ENCODE assay signal across 8 cellular contexts in genomic region chr7:604884-605531, GRCh38.
A peak's percentile ranks its signal among the peaks of the same experiment; 100 is the strongest.
DNase-seq lines count a peak whose midpoint lies in the region; ATAC-seq and TF ChIP-seq lines count a peak whose summit lies in the region.

No MANE protein-coding gene starts in this region.

- H3K9ac ChIP-seq in IMR-90 (ENCODE audit: low read depth, low read length), result no peak overlapping the region

- H2BK20ac ChIP-seq in IMR-90 (ENCODE audit: low read depth, low read length), result no peak overlapping the region

- H3K27ac Mint-ChIP-seq in activated naive CD4-positive, alpha-beta T cell treated with anti-CD3 and anti-CD28 coated beads, Interleukin-2, amount 10 ng/mL, durations not matched to agents 7 days and 5 days, result peak overlapping the region; percentile 99
- H3K27ac Mint-ChIP-seq in progenitor cell of endocrine pancreas, result no peak overlapping the region
- no peak overlapping the region for H3K27ac Mint-ChIP-seq in Calu3 (ENCODE audit: unreplicated experiment)

- no peak overlapping the region for H3K27ac ChIP-seq in IMR-90 (ENCODE audit: insufficient read depth, low read length)

- intact Hi-C loops in IMR-90 (cut with micrococcal nuclease) (no loop called here), Calu3 (cut with micrococcal nuclease; ENCODE audit: unreplicated experiment) (no loop called here)

- no peak overlapping the region for H2BK120ac ChIP-seq in IMR-90 (ENCODE audit: low read depth, low read length)

- H2AFZ ChIP-seq in IMR-90 (replicated peaks; ENCODE audit: low read length, poor library complexity), result peak overlapping the region; percentile 14

- 88% methylated on average over 14 of the region's 28 CpGs; no CpG with 5 or more reads in 1 of the 2 experiments for WGBS in IMR-90 (ENCODE audit: extremely low coverage in 2 of 2, insufficient read length in 1 of 2), 2 experiments

- H3K18ac ChIP-seq in IMR-90 (ENCODE audit: low read depth, low read length), result no peak overlapping the region

- no peak for TF ChIP-seq RAD21 in IMR-90 (IDR thresholded peaks at IDR 0.05; ENCODE audit: low read length)

- no peaks in the 10 kb centered on the region for H3K36me3 ChIP-seq in IMR-90 (ENCODE audit: control insufficient read depth, insufficient read depth, low read length)

- H3K4ac ChIP-seq in IMR-90 (ENCODE audit: low read depth, low read length), result no peak overlapping the region

- H4K8ac ChIP-seq in IMR-90 (ENCODE audit: low read depth in 2 of 2, low read length in 2 of 2), result no peak overlapping the region

- in situ Hi-C loops in IMR-90 (cut with MboI; ENCODE audit: low sequenced_read_pairs), result no loop called here

- H4K5ac ChIP-seq in IMR-90 (ENCODE audit: low read depth, low read length), result no peak overlapping the region

- peaks cover 26% of the 10 kb centered on the region for H3K36me3 Mint-ChIP-seq in activated naive CD4-positive, alpha-beta T cell treated with anti-CD3 and anti-CD28 coated beads, Interleukin-2, amount 10 ng/mL, durations not matched to agents 7 days and 5 days
- peaks cover 5% of the 10 kb centered on the region for H3K36me3 Mint-ChIP-seq in progenitor cell of endocrine pancreas (ENCODE audit: insufficient read depth)
- H3K36me3 Mint-ChIP-seq in Calu3 (ENCODE audit: insufficient read depth, unreplicated experiment), result peaks cover 12% of the 10 kb centered on the region

- TF ChIP-seq CTCF in IMR-90 (conservative IDR thresholded peaks at IDR 0.05; ENCODE audit: low read depth, low read length) (no peak), progenitor cell of endocrine pancreas (IDR thresholded peaks at IDR 0.05; ENCODE audit: unreplicated experiment) (no peak), Calu3 (IDR thresholded peaks at IDR 0.05; ENCODE audit: unreplicated experiment) (no peak)

- peaks cover 6% of the 10 kb centered on the region for H3K9me3 Mint-ChIP-seq in activated naive CD4-positive, alpha-beta T cell treated with anti-CD3 and anti-CD28 coated beads, Interleukin-2, amount 10 ng/mL, durations not matched to agents 7 days and 5 days
- H3K9me3 Mint-ChIP-seq in progenitor cell of endocrine pancreas (ENCODE audit: low read depth) (no peaks in the 10 kb centered on the region), Calu3 (ENCODE audit: low read depth, unreplicated experiment) (no peaks in the 10 kb centered on the region)

- H3K9me1 ChIP-seq in IMR-90 (ENCODE audit: insufficient read depth, low read length), result no peaks in the 10 kb centered on the region

- no peak overlapping the region for H2BK15ac ChIP-seq in IMR-90 (ENCODE audit: low read depth, low read length)

- H3K27me3 Mint-ChIP-seq in activated naive CD4-positive, alpha-beta T cell treated with anti-CD3 and anti-CD28 coated beads, Interleukin-2, amount 10 ng/mL, durations not matched to agents 7 days and 5 days, result no peaks in the 10 kb centered on the region
- H3K27me3 Mint-ChIP-seq in progenitor cell of endocrine pancreas (no peaks in the 10 kb centered on the region), Calu3 (ENCODE audit: unreplicated experiment) (peaks cover 11% of the 10 kb centered on the region)

- H3K56ac ChIP-seq in IMR-90 (ENCODE audit: extremely low read depth, insufficient read depth, low read length), result no peak overlapping the region

- H4K20me1 ChIP-seq in IMR-90 (ENCODE audit: insufficient read depth, low read length), result no peaks in the 10 kb centered on the region

- dilution Hi-C loops in IMR-90 (cut with HindIII; ENCODE audit: low sequenced_read_pairs, unreplicated experiment), result no loop called here

- H3K27me3 ChIP-seq in IMR-90 (ENCODE audit: control insufficient read depth, insufficient read depth, low read length), result no peaks in the 10 kb centered on the region; the same call in 1 of the 2 replicates

- 0 out of 2 replicates have a peak, but pooled peaks cover 3% of the 10 kb centered on the region for H3K4me1 ChIP-seq in IMR-90 (ENCODE audit: control insufficient read depth, insufficient read depth, low read length)

- no peak overlapping the region; the same call in 1 of the 2 replicates for H4K91ac ChIP-seq in IMR-90 (ENCODE audit: insufficient read depth, low read depth, low read length)

- no peaks in the 10 kb centered on the region for H3K79me1 ChIP-seq in IMR-90 (ENCODE audit: low read depth in 1 of 2, low read length in 2 of 2)

- TF ChIP-seq POLR2A in IMR-90 (IDR thresholded peaks at IDR 0.05; ENCODE audit: low read depth, low read length), result no peak

- CTCF ChIA-PET in IMR-90 (lab: Yijun Ruan, JAX) (interaction anchor here (0.5 kb wide), 1 partner anchor 1456 kb away, joined by 3 read pairs; no protein-coding TSS in a partner anchor), Calu3 (lab: Charles Lee) (no interaction called here)
- CTCF ChIA-PET in activated naive CD4-positive, alpha-beta T cell treated with anti-CD3 and anti-CD28 coated beads, Interleukin-2, amount 10 ng/mL, durations not matched to agents 7 days and 5 days (lab: Charles Lee), result interaction anchor here (1.2 kb wide), 1 partner anchor 10 kb away, joined by 3 read pairs; no protein-coding TSS in a partner anchor

- peaks cover 75% of the 10 kb centered on the region for H3K4me1 Mint-ChIP-seq in activated naive CD4-positive, alpha-beta T cell treated with anti-CD3 and anti-CD28 coated beads, Interleukin-2, amount 10 ng/mL, durations not matched to agents 7 days and 5 days
- H3K4me1 Mint-ChIP-seq in progenitor cell of endocrine pancreas (ENCODE audit: low read depth), result peaks cover 1% of the 10 kb centered on the region
- no peaks in the 10 kb centered on the region for H3K4me1 Mint-ChIP-seq in Calu3 (ENCODE audit: low read depth, unreplicated experiment)

- H3K23ac ChIP-seq in IMR-90 (ENCODE audit: low read depth, low read length), result no peak overlapping the region

- H2BK5ac ChIP-seq in IMR-90 (ENCODE audit: low read depth, low read length, poor library complexity, severe bottlenecking), result no peak overlapping the region

- no peak for DNase-seq in IMR-90
- DNase-seq in activated naive CD4-positive, alpha-beta T cell treated with anti-CD3 and anti-CD28 coated beads, Interleukin-2, amount 10 ng/mL, durations not matched to agents 7 days and 5 days, result no peak
- peak; percentile 19 for DNase-seq in left kidney (ENCODE audit: low read depth, low spot score)
- peak; percentile 57 for DNase-seq in stimulated activated naive CD8-positive, alpha-beta T cell treated with anti-CD3 and anti-CD28 coated beads, Interleukin-15, Interleukin-2, amounts not matched to agents 100 U/mL and 50 U/mL, for 24 hours
- DNase-seq in AG08395 (ENCODE audit: low spot score), result no peak
- no peak for DNase-seq in progenitor cell of endocrine pancreas (ENCODE audit: low spot score, unreplicated experiment)
- no peak for DNase-seq in Calu3

- H3K4me3 Mint-ChIP-seq in activated naive CD4-positive, alpha-beta T cell treated with anti-CD3 and anti-CD28 coated beads, Interleukin-2, amount 10 ng/mL, durations not matched to agents 7 days and 5 days, result peak overlapping the region; percentile 85
- H3K4me3 Mint-ChIP-seq in progenitor cell of endocrine pancreas (ENCODE audit: low read depth) (no peak overlapping the region), Calu3 (ENCODE audit: low read depth, unreplicated experiment) (no peak overlapping the region)

- no peak overlapping the region for H3K4me2 ChIP-seq in IMR-90 (ENCODE audit: low read depth, low read length)

- H3K4me3 ChIP-seq in IMR-90 (ENCODE audit: insufficient read depth, low read depth, low read length), result no peak overlapping the region

- peak overlapping the region; percentile 43; the same call in 1 of the 2 replicates for H2AK5ac ChIP-seq in IMR-90 (ENCODE audit: low read depth, low read length)

- H2AK9ac ChIP-seq in IMR-90 (replicated peaks; ENCODE audit: low read depth, low read length, poor library complexity), result no peak overlapping the region

- ATAC-seq in IMR-90 (ENCODE audit: low read depth) (no peak), GM21360 (IDR thresholded peaks at IDR 0.05; ENCODE audit: unreplicated experiment) (no peak)
- ATAC-seq in stimulated activated naive CD8-positive, alpha-beta T cell treated with anti-CD3 and anti-CD28 coated beads, Interleukin-15, Interleukin-2, amounts not matched to agents 100 U/mL and 50 U/mL, for 24 hours, result no peak

- no peak overlapping the region for H3K14ac ChIP-seq in IMR-90 (replicated peaks; ENCODE audit: low read depth, low read length)

- POLR2A ChIA-PET in IMR-90 (lab: Charles Lee; ENCODE audit: unreplicated experiment), result no interaction called here

- BruUV-seq in IMR-90 (replicated peaks; lab: Mats Ljungman, UMichigan), result no TSS peak
- BruUV-seq in Calu3 (replicated peaks; lab: Mats Ljungman, UMichigan), result no TSS peak

- H3K9me3 ChIP-seq in IMR-90 (ENCODE audit: control insufficient read depth, insufficient read depth, low read length), result no peaks in the 10 kb centered on the region

TF ChIP-seq in IMR-90, 13 proteins besides CTCF, POLR2A, EP300 and RAD21 (continues in another document):
- no peak for TF ChIP-seq FOS (IDR thresholded peaks at IDR 0.05; ENCODE audit: low read depth, low read length)
- no peak for TF ChIP-seq MAFK (IDR thresholded peaks at IDR 0.05; ENCODE audit: low read depth, low read length)
- no peak for TF ChIP-seq CEBPB (IDR thresholded peaks at IDR 0.05; ENCODE audit: low read depth, low read length)
- TF ChIP-seq NFE2L2 (IDR thresholded peaks at IDR 0.05; ENCODE audit: low read depth, low read length), result no peak
- no peak for TF ChIP-seq MAZ (IDR thresholded peaks at IDR 0.05; ENCODE audit: borderline replicate concordance, low read depth, low read length)
- no peak for TF ChIP-seq MXI1 (IDR thresholded peaks at IDR 0.05; ENCODE audit: borderline replicate concordance, low read depth, low read length)
- TF ChIP-seq USF2 (IDR thresholded peaks at IDR 0.05; ENCODE audit: low read depth, low read length), result no peak
- no peak for TF ChIP-seq BHLHE40 (IDR thresholded peaks at IDR 0.05; ENCODE audit: low read depth, low read length)
- no peak for TF ChIP-seq SMC3 (IDR thresholded peaks at IDR 0.05; ENCODE audit: low read depth, low read length)
- TF ChIP-seq ELK1 (IDR thresholded peaks at IDR 0.05; ENCODE audit: borderline replicate concordance, low read depth, low read length), result no peak

Comparison
In these comparisons a context has a peak if more than half of its experiments do, and no peak if none do; other contexts are left out.
1. DNase-seq: peak in left kidney (single experiment) and stimulated activated naive CD8-positive, alpha-beta T cell treated with anti-CD3 and anti-CD28 coated beads, Interleukin-15, Interleukin-2, amounts not matched to agents 100 U/mL and 50 U/mL, for 24 hours (single experiment); none in IMR-90 (single experiment), activated naive CD4-positive, alpha-beta T cell treated with anti-CD3 and anti-CD28 coated beads, Interleukin-2, amount 10 ng/mL, durations not matched to agents 7 days and 5 days (single experiment), AG08395 (single experiment), progenitor cell of endocrine pancreas (single experiment) and Calu3 (single experiment).